ENCODE assay signal across 24 cellular contexts in genomic region chr16:65038125-65038524, GRCh38.
A peak's percentile ranks its signal among the peaks of the same experiment; 100 is the strongest.
DNase-seq lines count a peak whose midpoint lies in the region; ATAC-seq and TF ChIP-seq lines count a peak whose summit lies in the region.
"Had no signal": no experiment of that assay in that cellular context is flagged by ENCODE, and none has a peak within 500 bp of the region (broad histone marks: within the 10 kb centered on the region; RNA-seq: fewer than 3 reads in every experiment).

No MANE protein-coding gene starts in this region.

- H3K4me3 Mint-ChIP-seq in WTC11, result no peak overlapping the region
- H3K4me3 Mint-ChIP-seq in natural killer cell, result no peak overlapping the region
- H3K4me3 Mint-ChIP-seq: activated naive CD8-positive, alpha-beta T cell treated with anti-CD3 and anti-CD28 coated beads, Interleukin-2, amount 10 ng/mL, durations not matched to agents 7 days and 5 days; central memory CD8-positive, alpha-beta T cell; stimulated activated naive CD8-positive, alpha-beta T cell treated with anti-CD3 and anti-CD28 coated beads, Interleukin-15, Interleukin-2, amounts not matched to agents 100 ng/mL and 50 ng/mL, for 24 hours had no signal

- CTCF ChIA-PET in WTC11 (lab: Charles Lee), result no interaction called here

- peaks cover 30% of the 10 kb centered on the region for H3K4me1 Mint-ChIP-seq in WTC11
- no peaks in the 10 kb centered on the region for H3K4me1 Mint-ChIP-seq in natural killer cell
- H3K4me1 Mint-ChIP-seq: activated naive CD8-positive, alpha-beta T cell treated with anti-CD3 and anti-CD28 coated beads, Interleukin-2, amount 10 ng/mL, durations not matched to agents 7 days and 5 days; central memory CD8-positive, alpha-beta T cell had no signal

- no peak overlapping the region for H2AFZ ChIP-seq in neuronal stem cell (ENCODE audit: low read length)

- no peak overlapping the region for H3K18ac ChIP-seq in neuronal stem cell (ENCODE audit: low read length)

- H3K27me3 Mint-ChIP-seq in WTC11 (ENCODE audit: low read depth) (no peaks in the 10 kb centered on the region; the same call in 1 of the 2 replicates), natural killer cell (ENCODE audit: low read depth in 2 of 2) (no peaks in the 10 kb centered on the region)
- H3K27me3 Mint-ChIP-seq: activated naive CD8-positive, alpha-beta T cell treated with anti-CD3 and anti-CD28 coated beads, Interleukin-2, amount 10 ng/mL, durations not matched to agents 7 days and 5 days; central memory CD8-positive, alpha-beta T cell; stimulated activated naive CD8-positive, alpha-beta T cell treated with anti-CD3 and anti-CD28 coated beads, Interleukin-15, Interleukin-2, amounts not matched to agents 100 ng/mL and 50 ng/mL, for 24 hours had no signal

- ATAC-seq in WTC11 (peak; percentile 37; the same call in 1 of the 2 replicates), natural killer cell (no peak)

- peaks cover 0 to 6% of the 10 kb centered on the region in 2 donors for H3K9me3 ChIP-seq in neuronal stem cell (replicated peaks in 1 of 2; ENCODE audit: control insufficient read depth in 2 of 2, insufficient read depth in 1 of 2, low read depth in 1 of 2, low read length in 2 of 2)
- H3K9me3 ChIP-seq: Caco-2, SJSA1, vagina had no signal

- H3K23ac ChIP-seq in neuronal stem cell (ENCODE audit: low read depth, low read length, poor library complexity), result no peak overlapping the region

- H3K14ac ChIP-seq in neuronal stem cell (ENCODE audit: low read length), result no peak overlapping the region

- H3K27ac ChIP-seq in neuronal stem cell (replicated peaks; ENCODE audit: low read length), result peak overlapping the region; percentile 4
- H3K27ac ChIP-seq: SJSA1, vagina had no signal

- H2BK15ac ChIP-seq in neuronal stem cell (ENCODE audit: low read length), result no peak overlapping the region

- H3K4me3 ChIP-seq in neuronal stem cell (ENCODE audit: low read length in 2 of 2), result no peak overlapping the region
- H3K4me3 ChIP-seq: SJSA1 had no signal

- H2AK5ac ChIP-seq in neuronal stem cell (ENCODE audit: low read depth, low read length), result no peak overlapping the region

- H3K27me3 ChIP-seq in neuronal stem cell (ENCODE audit: control insufficient read depth in 3 of 3, insufficient read depth in 3 of 3, low read depth in 1 of 3, low read length in 3 of 3), result no peaks in the 10 kb centered on the region
- H3K27me3 ChIP-seq: SJSA1, vagina had no signal

- no peak overlapping the region for H3K9ac ChIP-seq in neuronal stem cell (ENCODE audit: low read depth, low read length, poor library complexity)

- H3K36me3 Mint-ChIP-seq in WTC11 (0 out of 2 replicates have a peak, but pooled peaks cover 4% of the 10 kb centered on the region), natural killer cell (no peaks in the 10 kb centered on the region)
- H3K36me3 Mint-ChIP-seq: activated naive CD8-positive, alpha-beta T cell treated with anti-CD3 and anti-CD28 coated beads, Interleukin-2, amount 10 ng/mL, durations not matched to agents 7 days and 5 days had no signal

- WGBS in neuronal stem cell (ENCODE audit: extremely low coverage in 2 of 2, insufficient read length in 2 of 2, insufficient replicate concordance in 1 of 2), 2 donors, result no CpG with 5 or more reads among the region's 9 CpGs

- H3K4me1 ChIP-seq in neuronal stem cell (ENCODE audit: control insufficient read depth in 2 of 2, insufficient read depth in 1 of 2, low read depth in 1 of 2, low read length in 2 of 2), result peaks cover 0 to 25% of the 10 kb centered on the region in 2 donors
- H3K4me1 ChIP-seq: Caco-2, SJSA1 had no signal

- in situ Hi-C loops in GM13977 (cut with MboI; ENCODE audit: low pct_unique_long_range_greater_than_20kb, low sequenced_read_pairs, unreplicated experiment), result no loop called here

- peaks cover 0 to 12% of the 10 kb centered on the region in 2 donors for H3K36me3 ChIP-seq in neuronal stem cell (replicated peaks in 1 of 2; ENCODE audit: control insufficient read depth in 2 of 2, insufficient read depth in 2 of 2, low read length in 2 of 2)
- H3K36me3 ChIP-seq: vagina had no signal

- no peak overlapping the region for H2BK5ac ChIP-seq in neuronal stem cell (ENCODE audit: low read length)

- H3K4ac ChIP-seq in neuronal stem cell (ENCODE audit: low read length), result no peak overlapping the region

- H4K91ac ChIP-seq in neuronal stem cell (ENCODE audit: low read depth, low read length, poor library complexity), result no peak overlapping the region

- no peak overlapping the region for H2BK12ac ChIP-seq in neuronal stem cell (ENCODE audit: low read length)

- intact Hi-C loops in natural killer cell (cut with micrococcal nuclease), result no loop called here

- no peak overlapping the region for H3K27ac Mint-ChIP-seq in WTC11
- H3K27ac Mint-ChIP-seq in natural killer cell, result no peak overlapping the region
- H3K27ac Mint-ChIP-seq: activated naive CD8-positive, alpha-beta T cell treated with anti-CD3 and anti-CD28 coated beads, Interleukin-2, amount 10 ng/mL, durations not matched to agents 7 days and 5 days; H9; stimulated activated naive CD8-positive, alpha-beta T cell treated with anti-CD3 and anti-CD28 coated beads, Interleukin-15, Interleukin-2, amounts not matched to agents 100 ng/mL and 50 ng/mL, for 24 hours had no signal

- DNase-seq in NCI-H1930 (lab: John Stamatoyannopoulos, UW) (peak; percentile 21 to 46), WTC11 (ENCODE audit: low spot score) (no peak), iPS-NIHi7 (ENCODE audit: extremely low spot score) (peak; percentile 27), neuronal stem cell (ENCODE audit: low spot score) (no peak), natural killer cell (no peak), GM13977 (ENCODE audit: low spot score) (no peak), activated gamma-delta T cell (lab: John Stamatoyannopoulos, UW) (no peak)
- no peak for DNase-seq in activated CD4-positive, alpha-beta T cell treated with anti-CD3 and anti-CD28 coated beads, Interleukin-2, amount 50 U/mL, for 1 hour
- DNase-seq: activated CD4-positive, alpha-beta T cell treated with anti-CD3 and anti-CD28 coated beads for 1 hour; activated CD8-positive, alpha-beta memory T cell treated with anti-CD3 and anti-CD28 coated beads for 24 hours; activated effector memory CD4-positive, alpha-beta T cell treated with Interleukin-2 at 50 U/mL for 16 hours; activated naive CD8-positive, alpha-beta T cell treated with anti-CD3 and anti-CD28 coated beads, Interleukin-2, amount 10 ng/mL, durations not matched to agents 7 days and 5 days; Caco-2; GF-D8; H9; KG1; MM.1S; NCI-H2171; NCI-H510A treated with DMSO at 0.1 percent for 48 hours; RPMI8226 had no signal

- peaks cover 2% of the 10 kb centered on the region for H3K79me1 ChIP-seq in neuronal stem cell (ENCODE audit: low read depth, low read length)

- peaks cover 10% of the 10 kb centered on the region; the same call in 1 of the 2 replicates for H3K9me3 Mint-ChIP-seq in WTC11
- peaks cover 4 to 8% of the 10 kb centered on the region in 2 donors for H3K9me3 Mint-ChIP-seq in natural killer cell

- H2BK120ac ChIP-seq in neuronal stem cell (ENCODE audit: low read depth, low read length), result no peak overlapping the region

- POLR2A ChIA-PET in WTC11 (lab: Charles Lee), result no interaction called here

- no peak overlapping the region for H4K8ac ChIP-seq in neuronal stem cell (ENCODE audit: low read depth, low read length)

- no peak overlapping the region for H3K4me2 ChIP-seq in neuronal stem cell (ENCODE audit: insufficient read depth, low read length, poor library complexity, severe bottlenecking)

- TF ChIP-seq CTCF in WTC11 (IDR thresholded peaks at IDR 0.05) (no peak), natural killer cell (IDR thresholded peaks at IDR 0.05) (no peak), GM13977 (IDR thresholded peaks at IDR 0.05; ENCODE audit: extremely low read depth, insufficient read depth, missing control alignments) (no peak)

TF ChIP-seq in WTC11, 78 proteins besides CTCF, POLR2A, EP300 and RAD21:
- TF ChIP-seq FOXP1 (CRISPR knock-in tag; IDR thresholded peaks at IDR 0.05; ENCODE audit: borderline replicate concordance) (no peak), TP53 (CRISPR knock-in tag; IDR thresholded peaks at IDR 0.05) (no peak), ESRRA (CRISPR knock-in tag; IDR thresholded peaks at IDR 0.05; ENCODE audit: borderline replicate concordance) (no peak), SMAD4 (CRISPR knock-in tag; IDR thresholded peaks at IDR 0.05) (no peak), ZBTB43 (CRISPR knock-in tag; IDR thresholded peaks at IDR 0.05) (no peak)

Comparison
In these comparisons a context has a peak if more than half of its experiments do, and no peak if none do; other contexts are left out.
1. DNase-seq: peak in NCI-H1930 (2 of 2) and iPS-NIHi7 (single experiment); none in WTC11 (single experiment), neuronal stem cell (single experiment), natural killer cell (single experiment), GM13977 (single experiment), activated gamma-delta T cell (single experiment) and activated CD4-positive, alpha-beta T cell treated with anti-CD3 and anti-CD28 coated beads, Interleukin-2, amount 50 U/mL, for 1 hour (single experiment).